ENCODE assay signal across 15 cellular contexts in genomic region chr19:39136225-39136940, GRCh38. TPM values are rescaled to one million over a fixed set of nuclear protein-coding genes. Genes with fewer than 3 reads are reported as not detected.
DNase-seq lines count a peak whose midpoint lies in the region; ATAC-seq and TF ChIP-seq lines count a peak whose summit lies in the region.
"Had no signal": no experiment of that assay in that cellular context is flagged by ENCODE, and none has a peak within 500 bp of the region (broad histone marks: within the 10 kb centered on the region; RNA-seq: fewer than 3 reads in every experiment).

No MANE protein-coding gene starts in this region.

- no peaks in the 10 kb centered on the region for H3F3A ChIP-seq in SK-N-SH (replicated peaks; ENCODE audit: insufficient read depth)

- intact Hi-C loops in lower lobe of right lung (cut with DNase I): no loop called here

- no peak for TF ChIP-seq POLR2A in tibial nerve (IDR thresholded peaks at IDR 0.05)

- no peak for TF ChIP-seq RAD21 in SK-N-SH (IDR thresholded peaks at IDR 0.05; ENCODE audit: low read length)

- no peaks in the 10 kb centered on the region for H3K9me3 ChIP-seq in SK-N-SH
- H3K9me3 ChIP-seq in RWPE2 (ENCODE audit: severe bottlenecking): no peaks in the 10 kb centered on the region
- no peaks in the 10 kb centered on the region for H3K9me3 ChIP-seq in lower lobe of right lung
- H3K9me3 ChIP-seq in tibial nerve: no peaks in the 10 kb centered on the region

- WGBS in SK-N-SH (ENCODE audit: low lambda C conversion rate): 89% methylated on average over 12 of the region's 12 CpGs
- WGBS in tibial nerve, 2 donors: 65 to 69% methylated on average over 12 of the region's 12 CpGs

- H3K27ac ChIP-seq in SK-N-SH (ENCODE audit: low read depth in 2 of 2, low read length in 1 of 2) (no peak overlapping the region), RWPE2 (ENCODE audit: poor library complexity, severe bottlenecking) (no peak overlapping the region), lower lobe of right lung (peak overlapping the region; percentile 74), tibial nerve (peak overlapping the region in 3 of 4 donors; percentile 23 to 66 (median 34))

- H3K27me3 ChIP-seq in SK-N-SH (ENCODE audit: insufficient read depth) (no peaks in the 10 kb centered on the region), RWPE2 (ENCODE audit: insufficient read depth, poor library complexity, severe bottlenecking) (no peaks in the 10 kb centered on the region), lower lobe of right lung (ENCODE audit: low read depth) (no peaks in the 10 kb centered on the region), tibial nerve (no peaks in the 10 kb centered on the region)

- ATAC-seq in SK-N-SH treated with all-trans-retinoic acid at 6 μM for 48 hours (no peak), RWPE2 (ENCODE audit: low read depth) (peak; percentile 32; the same call in 1 of the 3 replicates), lower lobe of right lung (no peak), HG02981 (IDR thresholded peaks at IDR 0.05; ENCODE audit: unreplicated experiment) (no peak), GM18868 (IDR thresholded peaks at IDR 0.05; ENCODE audit: unreplicated experiment) (no peak)
- ATAC-seq: HepG2 had no signal

- H3K36me3 ChIP-seq in SK-N-SH (replicated peaks in 1 of 2; ENCODE audit: control insufficient read depth in 1 of 2, insufficient read depth in 2 of 2, low read length in 1 of 2): no peaks in the 10 kb centered on the region
- no peaks in the 10 kb centered on the region for H3K36me3 ChIP-seq in RWPE2 (ENCODE audit: low read depth)
- H3K36me3 ChIP-seq in lower lobe of right lung: no peaks in the 10 kb centered on the region
- no peaks in the 10 kb centered on the region for H3K36me3 ChIP-seq in tibial nerve

- peaks cover 92% of the 10 kb centered on the region for H4K20me1 ChIP-seq in SK-N-SH (ENCODE audit: insufficient read depth)

- CTCF ChIA-PET in SK-N-SH (lab: Yijun Ruan, JAX): no interaction called here

- POLR2A ChIA-PET in SK-N-SH (lab: Yijun Ruan, JAX): interaction anchor here (1.1 kb wide), 1 partner anchor 14 kb away, joined by 3 read pairs; no protein-coding TSS in a partner anchor

- peaks cover 9 to 43% of the 10 kb centered on the region in 2 experiments; a peak in 3 of 4 replicates for H3K4me1 ChIP-seq in SK-N-SH (ENCODE audit: control insufficient read depth in 1 of 2, insufficient read depth in 2 of 2, low read depth in 1 of 2, low read length in 1 of 2)
- H3K4me1 ChIP-seq in RWPE2 (ENCODE audit: insufficient read depth, poor library complexity, severe bottlenecking): no peaks in the 10 kb centered on the region
- peaks cover 66% of the 10 kb centered on the region for H3K4me1 ChIP-seq in lower lobe of right lung
- peaks cover 0 to 77% (median 41%) of the 10 kb centered on the region in 4 donors for H3K4me1 ChIP-seq in tibial nerve

- peak; percentile 14 for DNase-seq in SK-N-SH
- no peak for DNase-seq in RWPE2 (ENCODE audit: low spot score)
- no peak for DNase-seq in lower lobe of right lung
- no peak for DNase-seq in tibial nerve (ENCODE audit: low spot score in 2 of 2)
- no peak for DNase-seq in hypothalamus (lab: John Stamatoyannopoulos, UW)
- DNase-seq: activated CD8-positive, alpha-beta memory T cell treated with anti-CD3 and anti-CD28 coated beads for 24 hours; activated effector memory CD4-positive, alpha-beta T cell treated with Interleukin-2 at 50 U/mL for 16 hours; foreskin fibroblast; NCI-H1048 had no signal

- no peaks in the 10 kb centered on the region for H3K9me2 ChIP-seq in SK-N-SH

- TF ChIP-seq CTCF in SK-N-SH (IDR thresholded peaks at IDR 0.05): no peak
- TF ChIP-seq CTCF in RWPE2 (IDR thresholded peaks at IDR 0.05; ENCODE audit: poor library complexity, severe bottlenecking): no peak
- no peak for TF ChIP-seq CTCF in lower lobe of right lung (IDR thresholded peaks at IDR 0.05)
- TF ChIP-seq CTCF in tibial nerve (IDR thresholded peaks at IDR 0.05): no peak

- H3K9ac ChIP-seq in SK-N-SH: no peak overlapping the region

- H3K79me2 ChIP-seq in SK-N-SH (ENCODE audit: insufficient read depth): peaks cover 100% of the 10 kb centered on the region

- TF ChIP-seq EP300 in SK-N-SH (IDR thresholded peaks at IDR 0.05; ENCODE audit: borderline replicate concordance in 1 of 2, low read depth in 1 of 2, low read length in 1 of 2) (no peak), tibial nerve (IDR thresholded peaks at IDR 0.05) (no peak)

- H2AFZ ChIP-seq in SK-N-SH (ENCODE audit: low read depth): no peak overlapping the region

- no peak overlapping the region for H3K4me2 ChIP-seq in SK-N-SH

- H3K4me3 ChIP-seq in SK-N-SH (ENCODE audit: low read depth in 2 of 2, low read length in 1 of 2) (no peak overlapping the region), RWPE2 (ENCODE audit: severe bottlenecking) (no peak overlapping the region), lower lobe of right lung (peak overlapping the region; percentile 45), tibial nerve (no peak overlapping the region)

TF ChIP-seq in SK-N-SH, 30 proteins besides CTCF, POLR2A, EP300 and RAD21 (continues in another document):
- no peak for TF ChIP-seq REST (IDR thresholded peaks at IDR 0.05; ENCODE audit: low read depth, low read length)
- TF ChIP-seq NFIC (IDR thresholded peaks at IDR 0.05; ENCODE audit: borderline replicate concordance): no peak
- no peak for TF ChIP-seq RCOR1 (IDR thresholded peaks at IDR 0.05; ENCODE audit: low read length)
- no peak for TF ChIP-seq POLR2AphosphoS5 (IDR thresholded peaks at IDR 0.05; ENCODE audit: low read depth, low read length)
- TF ChIP-seq FOSL2 (IDR thresholded peaks at IDR 0.05; ENCODE audit: borderline replicate concordance, low read depth): no peak

TF ChIP-seq in SK-N-SH treated with all-trans-retinoic acid at 6 μM for 48 hours, 23 proteins besides CTCF, POLR2A, EP300 and RAD21:
- TF ChIP-seq ZNF8 (CRISPR knock-in tag; IDR thresholded peaks at IDR 0.05) (no peak), OSR1 (CRISPR knock-in tag; IDR thresholded peaks at IDR 0.05) (no peak), SNAI2 (CRISPR knock-in tag; IDR thresholded peaks at IDR 0.05) (no peak)

RNA-seq across cellular contexts. Expression of gene PAK4, which starts 10.8 kb away (rescaled TPM):
- 24.7 and 36.4 TPM in 2 replicates for polyA plus RNA-seq in SK-N-SH (2012; rRNA removed)
- 14.3 and 23.1 TPM in 2 replicates for polyA plus RNA-seq in SK-N-SH (2012; cell fraction: cytosol; rRNA removed)
- 31.0 and 44.4 TPM in 2 replicates for polyA plus RNA-seq in SK-N-SH (2012; cell fraction: nucleus; rRNA removed)
- 73.0 TPM for total RNA-seq in lower lobe of right lung
- total RNA-seq in tibial nerve: 10 to 100 TPM; 22.9 to 45.1 (median 32.3) TPM

RNA-seq across cellular contexts. Expression of gene ACP7, which starts 52.2 kb away (rescaled TPM):
- polyA plus RNA-seq in SK-N-SH (2012; rRNA removed): 0.24 and 0.36 TPM in 2 replicates
- 0.13 and 0.31 TPM in 2 replicates for polyA plus RNA-seq in SK-N-SH (2012; cell fraction: cytosol; rRNA removed)
- polyA plus RNA-seq in SK-N-SH (2012; cell fraction: nucleus; rRNA removed): 0.41 and 0.45 TPM in 2 replicates
- total RNA-seq in lower lobe of right lung (not detected), tibial nerve (1 to 10 TPM in 3 of 4 donors, under 1 TPM in 1; 0.90 to 3.1 (median 1.6) TPM)
- total RNA-seq: HepG2, posterior vena cava, temporal lobe had no signal
- polyA plus RNA-seq: HepG2 had no signal

Comparison
In these comparisons a context has a peak if more than half of its experiments do, and no peak if none do; other contexts are left out.
1. H3K27ac ChIP-seq: peak in lower lobe of right lung (single experiment) and tibial nerve (3 of 4); none in SK-N-SH (0 of 2) and RWPE2 (single experiment).